In genomic region chr5:11056560-11056959, GRCh38 we compare ENCODE assay signal across 25 cellular contexts.
"Had no signal": no experiment of that assay in that cellular context is flagged by ENCODE, and none has a peak within 500 bp of the region (broad histone marks: within the 10 kb centered on the region; RNA-seq: fewer than 3 reads in every experiment).

No MANE protein-coding gene starts in this region.

- FAIRE-seq: colon, endothelial cell of umbilical vein, kidney had no signal

- H3K9me3 ChIP-seq: gastrocnemius medialis, lower lobe of right lung, mucosa of descending colon had no signal

- ATAC-seq: gastrocnemius medialis, heart right ventricle, left colon, left lobe of liver, left ventricle myocardium superior, mucosa of descending colon had no signal

- H3K36me3 ChIP-seq: esophagus squamous epithelium, gastrocnemius medialis, heart right ventricle, lower lobe of right lung had no signal

- H3K4me3 ChIP-seq: coronary artery, dorsolateral prefrontal cortex, esophagus squamous epithelium, gastrocnemius medialis, heart right ventricle, lower lobe of right lung, mucosa of descending colon had no signal

- DNase-seq: dermis blood vessel endothelial cell; dorsolateral prefrontal cortex; effector CD4-positive, alpha-beta T cell; effector memory CD4-positive, alpha-beta T cell; esophagus squamous epithelium; foreskin fibroblast; foreskin melanocyte; gastrocnemius medialis; glutamatergic neuron; head of caudate nucleus; heart right ventricle; hippocampal formation; immature natural killer cell; islet precursor cell; kidney; kidney glomerular epithelial cell; left colon; left ventricle myocardium superior; lower lobe of right lung; mesenchymal stem cell; mucosa of descending colon had no signal

- H3K27ac ChIP-seq: coronary artery, dorsolateral prefrontal cortex, esophagus squamous epithelium, gastrocnemius medialis, heart right ventricle, lower lobe of right lung had no signal

- H3K27me3 ChIP-seq: dorsolateral prefrontal cortex, gastrocnemius medialis, heart right ventricle had no signal

- H3K4me1 ChIP-seq: esophagus squamous epithelium, gastrocnemius medialis, heart right ventricle, lower lobe of right lung had no signal
